In the genomic region with DNA sequence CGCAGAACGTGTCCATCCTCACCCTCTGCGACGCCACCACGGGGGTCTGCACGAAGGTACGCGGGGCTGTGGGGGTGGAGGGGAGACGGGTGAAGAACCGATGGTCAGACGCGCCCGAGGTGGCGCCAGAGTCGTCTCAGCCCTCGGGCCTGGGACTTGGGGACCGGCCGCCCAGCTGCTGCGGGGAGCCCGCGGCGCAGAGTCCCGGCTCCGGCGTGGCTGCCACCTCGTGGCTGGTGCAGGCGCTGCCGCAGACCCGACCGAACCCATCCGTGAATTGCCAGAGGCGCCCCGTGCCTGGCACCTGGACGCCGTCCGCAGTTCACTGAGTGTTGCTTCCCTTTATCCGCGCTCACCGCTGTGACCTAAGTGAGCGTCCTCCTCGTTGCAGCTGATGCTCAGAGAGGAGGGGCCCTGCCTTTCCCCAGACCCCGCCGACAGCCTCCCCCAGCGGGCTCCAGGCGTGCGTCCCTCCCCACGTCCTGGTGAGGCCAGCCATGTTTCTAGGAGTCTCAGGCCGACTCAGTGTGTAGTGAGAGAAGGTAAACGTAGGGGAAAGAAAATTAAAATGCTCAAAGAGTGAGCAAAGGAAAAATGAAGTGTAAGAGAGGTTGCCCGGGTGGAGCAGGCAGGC, we compare ENCODE assay signal across 9 cellular contexts.
DNase-seq lines count a peak whose midpoint lies in the region; ATAC-seq and TF ChIP-seq lines count a peak whose summit lies in the region.
"Had no signal": no experiment of that assay in that cellular context is flagged by ENCODE, and none has a peak within 500 bp of the region (broad histone marks: within the 10 kb centered on the region; RNA-seq: fewer than 3 reads in every experiment).

No MANE protein-coding gene starts in this region.

- H3K9ac ChIP-seq in mammary epithelial cell (ENCODE audit: insufficient read depth, low read length), result no peak overlapping the region
- peak overlapping the region; percentile 90 for H3K9ac ChIP-seq in neuronal stem cell (ENCODE audit: low read depth, low read length, poor library complexity)

- intact Hi-C loops in mammary epithelial cell (cut with micrococcal nuclease), result no loop called here

- no TSS peak for BruUV-seq in mammary epithelial cell (replicated peaks; lab: Mats Ljungman, UMichigan)

- peak overlapping the region; percentile 82 for H3K23ac ChIP-seq in neuronal stem cell (ENCODE audit: low read depth, low read length, poor library complexity)

- H2BK12ac ChIP-seq in neuronal stem cell (ENCODE audit: low read length), result peak overlapping the region; percentile 84

- peak overlapping the region; percentile 30 for H2BK5ac ChIP-seq in neuronal stem cell (ENCODE audit: low read length)

- CTCF ChIA-PET in mammary epithelial cell (lab: Charles Lee; ENCODE audit: low non-redundant PET), result no interaction called here

- peak overlapping the region; percentile 73 for H3K14ac ChIP-seq in neuronal stem cell (ENCODE audit: low read length)

- 3% methylated on average over 7 of the region's 50 CpGs for WGBS in mammary epithelial cell (ENCODE audit: low coverage, missing lambda C conversion rate)
- WGBS in neuronal stem cell (ENCODE audit: extremely low coverage in 2 of 2, insufficient read length in 2 of 2, insufficient replicate concordance in 1 of 2), 2 donors, result no CpG with 5 or more reads among the region's 50 CpGs

- H3K79me2 ChIP-seq in mammary epithelial cell (ENCODE audit: insufficient read depth, low read length), result no peaks in the 10 kb centered on the region

- no peak overlapping the region for H3K4ac ChIP-seq in neuronal stem cell (ENCODE audit: low read length)

- peak overlapping the region; percentile 86 for H2BK15ac ChIP-seq in neuronal stem cell (ENCODE audit: low read length)

- no peaks in the 10 kb centered on the region for H3K36me3 ChIP-seq in mammary epithelial cell (ENCODE audit: insufficient read depth, low read length)
- H3K36me3 ChIP-seq in neuronal stem cell (replicated peaks in 1 of 2; ENCODE audit: control insufficient read depth in 2 of 2, insufficient read depth in 2 of 2, low read length in 2 of 2), result no peaks in the 10 kb centered on the region
- H3K36me3 ChIP-seq: vagina had no signal

- peak overlapping the region; percentile 54 for H2AK5ac ChIP-seq in neuronal stem cell (ENCODE audit: low read depth, low read length)

- peak; percentile 28 for TF ChIP-seq CTCF in GM12865 (IDR thresholded peaks at IDR 0.05; ENCODE audit: insufficient read depth, low read depth, low read length, missing control alignments)
- TF ChIP-seq CTCF in mammary epithelial cell (conservative IDR thresholded peaks at IDR 0.05 in 1 of 2, IDR thresholded peaks at IDR 0.05 in 1 of 2; ENCODE audit: extremely low read depth in 1 of 2, insufficient read depth in 1 of 2, low read depth in 1 of 2, low read length in 2 of 2), result peak in 1 of 2 donors; percentile 48

- ATAC-seq in HG03432 (IDR thresholded peaks at IDR 0.05; ENCODE audit: unreplicated experiment) (peak; percentile 71), GM21786 (IDR thresholded peaks at IDR 0.05; ENCODE audit: unreplicated experiment) (no peak)

- no peak overlapping the region for H3K27ac ChIP-seq in mammary epithelial cell (ENCODE audit: insufficient read depth, low read depth, low read length)
- H3K27ac ChIP-seq in neuronal stem cell (replicated peaks; ENCODE audit: low read length), result no peak overlapping the region
- H3K27ac ChIP-seq: vagina had no signal

- H3K4me1 ChIP-seq in mammary epithelial cell (ENCODE audit: insufficient read depth, low read length) (no peaks in the 10 kb centered on the region), neuronal stem cell (ENCODE audit: control insufficient read depth in 2 of 2, insufficient read depth in 1 of 2, low read depth in 1 of 2, low read length in 2 of 2) (peaks cover 0 to 14% of the 10 kb centered on the region in 2 donors)

- H4K20me1 ChIP-seq in mammary epithelial cell (ENCODE audit: insufficient read depth, low read length), result no peaks in the 10 kb centered on the region

- H3K18ac ChIP-seq in neuronal stem cell (ENCODE audit: low read length), result peak overlapping the region; percentile 94

- in situ Hi-C loops in mammary epithelial cell (cut with MboI; ENCODE audit: low sequenced_read_pairs in 2 of 2), result no loop called here

- H2AFZ ChIP-seq in mammary epithelial cell (ENCODE audit: low read depth, low read length) (no peak overlapping the region), neuronal stem cell (ENCODE audit: low read length) (peak overlapping the region; percentile 29)

- no peaks in the 10 kb centered on the region for H3K79me1 ChIP-seq in neuronal stem cell (ENCODE audit: low read depth, low read length)

- DNase-seq in GM12865 (ENCODE audit: low read depth) (peak; percentile 11), mammary epithelial cell (peak; percentile 2), neuronal stem cell (ENCODE audit: low spot score) (peak; percentile 36), cerebellar cortex (ENCODE audit: low spot score) (no peak), HPDE6-E6E7 (ENCODE audit: extremely low spot score) (no peak), inferior parietal cortex (ENCODE audit: extremely low spot score) (no peak)

- no peak overlapping the region for H2BK120ac ChIP-seq in neuronal stem cell (ENCODE audit: low read depth, low read length)

- H3K9me3 ChIP-seq in mammary epithelial cell (replicated peaks; ENCODE audit: insufficient read depth, low read length) (peaks cover 11% of the 10 kb centered on the region), neuronal stem cell (replicated peaks in 1 of 2; ENCODE audit: control insufficient read depth in 2 of 2, insufficient read depth in 1 of 2, low read depth in 1 of 2, low read length in 2 of 2) (no peaks in the 10 kb centered on the region)
- H3K9me3 ChIP-seq: vagina had no signal

- no peak overlapping the region for H4K91ac ChIP-seq in neuronal stem cell (ENCODE audit: low read depth, low read length, poor library complexity)

- H4K8ac ChIP-seq in neuronal stem cell (ENCODE audit: low read depth, low read length), result peak overlapping the region; percentile 98

- peak overlapping the region; percentile 23 for H3K4me2 ChIP-seq in mammary epithelial cell (ENCODE audit: insufficient read depth, low read depth, low read length)
- peak overlapping the region; percentile 40 for H3K4me2 ChIP-seq in neuronal stem cell (ENCODE audit: insufficient read depth, low read length, poor library complexity, severe bottlenecking)

- no peak overlapping the region for H3K4me3 ChIP-seq in GM12865 (ENCODE audit: low read depth, low read length)
- no peak overlapping the region for H3K4me3 ChIP-seq in mammary epithelial cell (replicated peaks in 1 of 3; ENCODE audit: insufficient read depth in 1 of 3, low read depth in 2 of 3, low read length in 3 of 3)
- H3K4me3 ChIP-seq in neuronal stem cell (ENCODE audit: low read length in 2 of 2), result peak overlapping the region in 1 of 2 donors; percentile 31
- H3K4me3 ChIP-seq: vagina had no signal

- dilution Hi-C loops in mammary epithelial cell (cut with HindIII; ENCODE audit: low sequenced_read_pairs), result no loop called here

- H3K27me3 ChIP-seq in mammary epithelial cell (ENCODE audit: insufficient read depth, low read length) (no peaks in the 10 kb centered on the region), neuronal stem cell (ENCODE audit: control insufficient read depth in 3 of 3, insufficient read depth in 3 of 3, low read depth in 1 of 3, low read length in 3 of 3) (peaks cover 0 to 12% (median 0%) of the 10 kb centered on the region in 3 experiments)
- H3K27me3 ChIP-seq: vagina had no signal

Comparison
In these comparisons a context has a peak if more than half of its experiments do, and no peak if none do; other contexts are left out.
1. DNase-seq: peak in GM12865 (single experiment), mammary epithelial cell (single experiment) and neuronal stem cell (single experiment); none in cerebellar cortex (single experiment), HPDE6-E6E7 (single experiment) and inferior parietal cortex (single experiment).